In genomic region chr9:75636427-75637045, GRCh38 we compare ENCODE assay signal across 18 cellular contexts.
DNase-seq lines count a peak whose midpoint lies in the region; ATAC-seq and TF ChIP-seq lines count a peak whose summit lies in the region.
"Had no signal": no experiment of that assay in that cellular context is flagged by ENCODE, and none has a peak within 500 bp of the region (broad histone marks: within the 10 kb centered on the region; RNA-seq: fewer than 3 reads in every experiment).

No MANE protein-coding gene starts in this region.

- DNase-seq in activated naive CD8-positive, alpha-beta T cell treated with anti-CD3 and anti-CD28 coated beads, Interleukin-2, amount 50 U/mL, for 24 hours: no peak
- no peak for DNase-seq in activated naive CD8-positive, alpha-beta T cell treated with anti-CD3 and anti-CD28 coated beads for 36 hours
- DNase-seq in NCI-H2029 (lab: John Stamatoyannopoulos, UW): peak; percentile 36
- no peak for DNase-seq in left cardiac atrium
- DNase-seq in stimulated activated effector memory CD8-positive, alpha-beta T cell treated with anti-CD3 and anti-CD28 coated beads, Interleukin-12 subunit alpha, Interleukin-12 subunit beta, amount 100 ng/mL, for 72 hours (ENCODE audit: low spot score in 2 of 2): no peak
- no peak for DNase-seq in endodermal cell
- DNase-seq: DMS 273 treated with DMSO at 0.1 percent for 48 hours, GF-D8, HFFc6, KG1, NCI-H1048, NCI-H1436 treated with DMSO at 0.1 percent for 48 hours, NCI-H2081 treated with DMSO at 0.1 percent for 48 hours, NCI-H510A treated with DMSO at 0.1 percent for 48 hours, NCI-H82, SHP77 treated with DMSO at 0.1 percent for 48 hours had no signal

- no peak overlapping the region for H3K9ac ChIP-seq in endodermal cell (ENCODE audit: extremely low read depth, low read length, poor library complexity, severe bottlenecking)

- no peaks in the 10 kb centered on the region for H3K27me3 Mint-ChIP-seq in activated naive CD8-positive, alpha-beta T cell treated with anti-CD3 and anti-CD28 coated beads, Interleukin-2, amount 50 U/mL, for 24 hours
- no peaks in the 10 kb centered on the region for H3K27me3 Mint-ChIP-seq in activated naive CD8-positive, alpha-beta T cell treated with anti-CD3 and anti-CD28 coated beads for 36 hours
- no peaks in the 10 kb centered on the region for H3K27me3 Mint-ChIP-seq in endodermal cell (ENCODE audit: insufficient read depth)

- no peak for TF ChIP-seq CTCF in endodermal cell (conservative IDR thresholded peaks at IDR 0.05)

- H3K4me1 Mint-ChIP-seq in activated naive CD8-positive, alpha-beta T cell treated with anti-CD3 and anti-CD28 coated beads, Interleukin-2, amount 50 U/mL, for 24 hours: no peaks in the 10 kb centered on the region
- H3K4me1 Mint-ChIP-seq in activated naive CD8-positive, alpha-beta T cell treated with anti-CD3 and anti-CD28 coated beads for 36 hours: peaks cover 3% of the 10 kb centered on the region
- H3K4me1 Mint-ChIP-seq in stimulated activated effector memory CD8-positive, alpha-beta T cell treated with anti-CD3 and anti-CD28 coated beads, Interleukin-12 subunit alpha, Interleukin-12 subunit beta, amount 100 ng/mL, for 72 hours: no peaks in the 10 kb centered on the region
- no peaks in the 10 kb centered on the region for H3K4me1 Mint-ChIP-seq in endodermal cell

- H3K27me3 ChIP-seq in endodermal cell (ENCODE audit: control insufficient read depth, insufficient read depth, low read length, poor library complexity, severe bottlenecking): no peaks in the 10 kb centered on the region

- H3K9me3 Mint-ChIP-seq in activated naive CD8-positive, alpha-beta T cell treated with anti-CD3 and anti-CD28 coated beads, Interleukin-2, amount 50 U/mL, for 24 hours: no peaks in the 10 kb centered on the region
- no peaks in the 10 kb centered on the region for H3K9me3 Mint-ChIP-seq in activated naive CD8-positive, alpha-beta T cell treated with anti-CD3 and anti-CD28 coated beads for 36 hours
- no peaks in the 10 kb centered on the region for H3K9me3 Mint-ChIP-seq in stimulated activated effector memory CD8-positive, alpha-beta T cell treated with anti-CD3 and anti-CD28 coated beads, Interleukin-12 subunit alpha, Interleukin-12 subunit beta, amount 100 ng/mL, for 72 hours
- H3K9me3 Mint-ChIP-seq in endodermal cell: no peaks in the 10 kb centered on the region

- ATAC-seq in activated naive CD8-positive, alpha-beta T cell treated with anti-CD3 and anti-CD28 coated beads, Interleukin-2, amount 50 U/mL, for 24 hours: peak; percentile 46
- ATAC-seq in left cardiac atrium (peak; percentile 87 to 96), GM18861 (IDR thresholded peaks at IDR 0.05; ENCODE audit: unreplicated experiment) (no peak)
- peak; percentile 47 for ATAC-seq in stimulated activated effector memory CD8-positive, alpha-beta T cell treated with anti-CD3 and anti-CD28 coated beads, Interleukin-12 subunit alpha, Interleukin-12 subunit beta, amount 100 ng/mL, for 72 hours

- 90 to 93% methylated on average over 3 to 4 of the region's 4 CpGs for WGBS in endodermal cell (ENCODE audit: insufficient coverage in 1 of 2, insufficient read length in 1 of 2), 2 experiments

- intact Hi-C loops in left cardiac atrium (cut with DNase I): no loop called here

- no peaks in the 10 kb centered on the region for H3K36me3 ChIP-seq in endodermal cell (ENCODE audit: control insufficient read depth, insufficient read depth, low read length)

- H3K9me3 ChIP-seq in endodermal cell (ENCODE audit: control insufficient read depth, low read length): no peaks in the 10 kb centered on the region

- no peaks in the 10 kb centered on the region for H3K4me1 ChIP-seq in endodermal cell (ENCODE audit: control insufficient read depth, insufficient read depth, low read length)

- no peak overlapping the region for H3K27ac ChIP-seq in endodermal cell (ENCODE audit: low read depth, low read length)
- H3K27ac ChIP-seq: C4-2B had no signal

- no peak overlapping the region for H3K27ac Mint-ChIP-seq in activated naive CD8-positive, alpha-beta T cell treated with anti-CD3 and anti-CD28 coated beads, Interleukin-2, amount 50 U/mL, for 24 hours
- H3K27ac Mint-ChIP-seq in activated naive CD8-positive, alpha-beta T cell treated with anti-CD3 and anti-CD28 coated beads for 36 hours: no peak overlapping the region
- H3K27ac Mint-ChIP-seq in stimulated activated effector memory CD8-positive, alpha-beta T cell treated with anti-CD3 and anti-CD28 coated beads, Interleukin-12 subunit alpha, Interleukin-12 subunit beta, amount 100 ng/mL, for 72 hours: no peak overlapping the region
- no peak overlapping the region for H3K27ac Mint-ChIP-seq in endodermal cell
- H3K27ac Mint-ChIP-seq: HFFc6 had no signal

- H3K36me3 Mint-ChIP-seq in activated naive CD8-positive, alpha-beta T cell treated with anti-CD3 and anti-CD28 coated beads, Interleukin-2, amount 50 U/mL, for 24 hours (ENCODE audit: low read depth): no peaks in the 10 kb centered on the region
- no peaks in the 10 kb centered on the region for H3K36me3 Mint-ChIP-seq in activated naive CD8-positive, alpha-beta T cell treated with anti-CD3 and anti-CD28 coated beads for 36 hours
- no peaks in the 10 kb centered on the region for H3K36me3 Mint-ChIP-seq in stimulated activated effector memory CD8-positive, alpha-beta T cell treated with anti-CD3 and anti-CD28 coated beads, Interleukin-12 subunit alpha, Interleukin-12 subunit beta, amount 100 ng/mL, for 72 hours
- no peaks in the 10 kb centered on the region for H3K36me3 Mint-ChIP-seq in endodermal cell (ENCODE audit: low read depth)

- H3K4me3 Mint-ChIP-seq in activated naive CD8-positive, alpha-beta T cell treated with anti-CD3 and anti-CD28 coated beads, Interleukin-2, amount 50 U/mL, for 24 hours: no peak overlapping the region
- no peak overlapping the region for H3K4me3 Mint-ChIP-seq in activated naive CD8-positive, alpha-beta T cell treated with anti-CD3 and anti-CD28 coated beads for 36 hours
- H3K4me3 Mint-ChIP-seq in stimulated activated effector memory CD8-positive, alpha-beta T cell treated with anti-CD3 and anti-CD28 coated beads, Interleukin-12 subunit alpha, Interleukin-12 subunit beta, amount 100 ng/mL, for 72 hours: no peak overlapping the region
- no peak overlapping the region for H3K4me3 Mint-ChIP-seq in endodermal cell
- H3K4me3 Mint-ChIP-seq: HFFc6 had no signal

- no peak overlapping the region for H3K4me3 ChIP-seq in endodermal cell (ENCODE audit: low read length)
